1 cellular context compared by ENCODE assay signal in the genomic region with DNA sequence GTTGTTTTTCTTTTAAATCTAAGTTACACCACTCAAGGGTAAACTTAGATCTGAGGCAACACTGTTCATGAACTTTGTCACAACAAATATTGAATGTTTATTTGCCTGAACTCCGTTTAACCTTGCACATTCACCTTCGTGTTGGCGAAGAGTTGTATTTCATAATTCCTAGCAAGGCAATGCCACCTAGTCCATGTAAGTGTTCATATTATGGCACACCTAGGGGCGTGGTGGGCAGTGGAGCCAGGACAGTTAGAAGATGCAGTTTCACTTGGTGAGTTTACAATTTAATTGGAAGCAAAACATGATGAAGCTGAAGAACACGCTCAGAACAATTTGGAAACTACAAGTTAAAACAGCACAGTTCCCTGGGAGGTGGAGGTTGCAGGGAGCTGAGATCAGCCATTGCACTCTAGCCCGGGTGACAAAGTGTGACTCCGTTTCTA.
TF ChIP-seq lines count a peak whose summit lies in the region.

No MANE protein-coding gene starts in this region.

TF ChIP-seq in HepG2, 621 proteins besides CTCF, POLR2A, EP300 and RAD21 (continued from another document and continues in another):
- TF ChIP-seq ZNF331 (CRISPR knock-in tag; IDR thresholded peaks at IDR 0.05) = peak; percentile 80; the same call in 1 of the 2 replicates
- TF ChIP-seq, protein P1, sequence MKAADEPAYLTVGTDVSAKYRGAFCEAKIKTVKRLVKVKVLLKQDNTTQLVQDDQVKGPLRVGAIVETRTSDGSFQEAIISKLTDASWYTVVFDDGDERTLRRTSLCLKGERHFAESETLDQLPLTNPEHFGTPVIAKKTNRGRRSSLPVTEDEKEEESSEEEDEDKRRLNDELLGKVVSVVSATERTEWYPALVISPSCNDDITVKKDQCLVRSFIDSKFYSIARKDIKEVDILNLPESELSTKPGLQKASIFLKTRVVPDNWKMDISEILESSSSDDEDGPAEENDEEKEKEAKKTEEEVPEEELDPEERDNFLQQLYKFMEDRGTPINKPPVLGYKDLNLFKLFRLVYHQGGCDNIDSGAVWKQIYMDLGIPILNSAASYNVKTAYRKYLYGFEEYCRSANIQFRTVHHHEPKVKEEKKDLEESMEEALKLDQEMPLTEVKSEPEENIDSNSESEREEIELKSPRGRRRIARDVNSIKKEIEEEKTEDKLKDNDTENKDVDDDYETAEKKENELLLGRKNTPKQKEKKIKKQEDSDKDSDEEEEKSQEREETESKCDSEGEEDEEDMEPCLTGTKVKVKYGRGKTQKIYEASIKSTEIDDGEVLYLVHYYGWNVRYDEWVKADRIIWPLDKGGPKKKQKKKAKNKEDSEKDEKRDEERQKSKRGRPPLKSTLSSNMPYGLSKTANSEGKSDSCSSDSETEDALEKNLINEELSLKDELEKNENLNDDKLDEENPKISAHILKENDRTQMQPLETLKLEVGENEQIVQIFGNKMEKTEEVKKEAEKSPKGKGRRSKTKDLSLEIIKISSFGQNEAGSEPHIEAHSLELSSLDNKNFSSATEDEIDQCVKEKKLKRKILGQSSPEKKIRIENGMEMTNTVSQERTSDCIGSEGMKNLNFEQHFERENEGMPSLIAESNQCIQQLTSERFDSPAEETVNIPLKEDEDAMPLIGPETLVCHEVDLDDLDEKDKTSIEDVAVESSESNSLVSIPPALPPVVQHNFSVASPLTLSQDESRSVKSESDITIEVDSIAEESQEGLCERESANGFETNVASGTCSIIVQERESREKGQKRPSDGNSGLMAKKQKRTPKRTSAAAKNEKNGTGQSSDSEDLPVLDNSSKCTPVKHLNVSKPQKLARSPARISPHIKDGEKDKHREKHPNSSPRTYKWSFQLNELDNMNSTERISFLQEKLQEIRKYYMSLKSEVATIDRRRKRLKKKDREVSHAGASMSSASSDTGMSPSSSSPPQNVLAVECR (CRISPR knock-in tag; IDR thresholded peaks at IDR 0.05; ENCODE audit: borderline replicate concordance) = peak; percentile 63; the same call in 1 of the 2 replicates
- no peak for TF ChIP-seq SP140L (CRISPR knock-in tag; IDR thresholded peaks at IDR 0.05; ENCODE audit: borderline replicate concordance)
- TF ChIP-seq, protein P2, sequence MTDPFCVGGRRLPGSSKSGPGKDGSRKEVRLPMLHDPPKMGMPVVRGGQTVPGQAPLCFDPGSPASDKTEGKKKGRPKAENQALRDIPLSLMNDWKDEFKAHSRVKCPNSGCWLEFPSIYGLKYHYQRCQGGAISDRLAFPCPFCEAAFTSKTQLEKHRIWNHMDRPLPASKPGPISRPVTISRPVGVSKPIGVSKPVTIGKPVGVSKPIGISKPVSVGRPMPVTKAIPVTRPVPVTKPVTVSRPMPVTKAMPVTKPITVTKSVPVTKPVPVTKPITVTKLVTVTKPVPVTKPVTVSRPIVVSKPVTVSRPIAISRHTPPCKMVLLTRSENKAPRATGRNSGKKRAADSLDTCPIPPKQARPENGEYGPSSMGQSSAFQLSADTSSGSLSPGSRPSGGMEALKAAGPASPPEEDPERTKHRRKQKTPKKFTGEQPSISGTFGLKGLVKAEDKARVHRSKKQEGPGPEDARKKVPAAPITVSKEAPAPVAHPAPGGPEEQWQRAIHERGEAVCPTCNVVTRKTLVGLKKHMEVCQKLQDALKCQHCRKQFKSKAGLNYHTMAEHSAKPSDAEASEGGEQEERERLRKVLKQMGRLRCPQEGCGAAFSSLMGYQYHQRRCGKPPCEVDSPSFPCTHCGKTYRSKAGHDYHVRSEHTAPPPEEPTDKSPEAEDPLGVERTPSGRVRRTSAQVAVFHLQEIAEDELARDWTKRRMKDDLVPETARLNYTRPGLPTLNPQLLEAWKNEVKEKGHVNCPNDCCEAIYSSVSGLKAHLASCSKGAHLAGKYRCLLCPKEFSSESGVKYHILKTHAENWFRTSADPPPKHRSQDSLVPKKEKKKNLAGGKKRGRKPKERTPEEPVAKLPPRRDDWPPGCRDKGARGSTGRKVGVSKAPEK (CRISPR knock-in tag; IDR thresholded peaks at IDR 0.05; ENCODE audit: borderline replicate concordance) = peak; percentile 65; the same call in 1 of the 2 replicates
- peak; percentile 87 for TF ChIP-seq ZNF614 (CRISPR knock-in tag; IDR thresholded peaks at IDR 0.05; ENCODE audit: borderline replicate concordance)
- peak; percentile 96 for TF ChIP-seq CEBPG (CRISPR knock-in tag; IDR thresholded peaks at IDR 0.05)
- 0 out of 2 replicates have a peak, but pooled peaks have one; percentile 52 for TF ChIP-seq TRIM24 (CRISPR knock-in tag; IDR thresholded peaks at IDR 0.05)
- TF ChIP-seq, protein P3, sequence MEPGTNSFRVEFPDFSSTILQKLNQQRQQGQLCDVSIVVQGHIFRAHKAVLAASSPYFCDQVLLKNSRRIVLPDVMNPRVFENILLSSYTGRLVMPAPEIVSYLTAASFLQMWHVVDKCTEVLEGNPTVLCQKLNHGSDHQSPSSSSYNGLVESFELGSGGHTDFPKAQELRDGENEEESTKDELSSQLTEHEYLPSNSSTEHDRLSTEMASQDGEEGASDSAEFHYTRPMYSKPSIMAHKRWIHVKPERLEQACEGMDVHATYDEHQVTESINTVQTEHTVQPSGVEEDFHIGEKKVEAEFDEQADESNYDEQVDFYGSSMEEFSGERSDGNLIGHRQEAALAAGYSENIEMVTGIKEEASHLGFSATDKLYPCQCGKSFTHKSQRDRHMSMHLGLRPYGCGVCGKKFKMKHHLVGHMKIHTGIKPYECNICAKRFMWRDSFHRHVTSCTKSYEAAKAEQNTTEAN (CRISPR knock-in tag; conservative IDR thresholded peaks at IDR 0.05) = peak; percentile 92
- no peak for TF ChIP-seq NFYB (CRISPR knock-in tag; IDR thresholded peaks at IDR 0.05)
- TF ChIP-seq DR1 (CRISPR knock-in tag; IDR thresholded peaks at IDR 0.05) = no peak
- TF ChIP-seq, protein P4, sequence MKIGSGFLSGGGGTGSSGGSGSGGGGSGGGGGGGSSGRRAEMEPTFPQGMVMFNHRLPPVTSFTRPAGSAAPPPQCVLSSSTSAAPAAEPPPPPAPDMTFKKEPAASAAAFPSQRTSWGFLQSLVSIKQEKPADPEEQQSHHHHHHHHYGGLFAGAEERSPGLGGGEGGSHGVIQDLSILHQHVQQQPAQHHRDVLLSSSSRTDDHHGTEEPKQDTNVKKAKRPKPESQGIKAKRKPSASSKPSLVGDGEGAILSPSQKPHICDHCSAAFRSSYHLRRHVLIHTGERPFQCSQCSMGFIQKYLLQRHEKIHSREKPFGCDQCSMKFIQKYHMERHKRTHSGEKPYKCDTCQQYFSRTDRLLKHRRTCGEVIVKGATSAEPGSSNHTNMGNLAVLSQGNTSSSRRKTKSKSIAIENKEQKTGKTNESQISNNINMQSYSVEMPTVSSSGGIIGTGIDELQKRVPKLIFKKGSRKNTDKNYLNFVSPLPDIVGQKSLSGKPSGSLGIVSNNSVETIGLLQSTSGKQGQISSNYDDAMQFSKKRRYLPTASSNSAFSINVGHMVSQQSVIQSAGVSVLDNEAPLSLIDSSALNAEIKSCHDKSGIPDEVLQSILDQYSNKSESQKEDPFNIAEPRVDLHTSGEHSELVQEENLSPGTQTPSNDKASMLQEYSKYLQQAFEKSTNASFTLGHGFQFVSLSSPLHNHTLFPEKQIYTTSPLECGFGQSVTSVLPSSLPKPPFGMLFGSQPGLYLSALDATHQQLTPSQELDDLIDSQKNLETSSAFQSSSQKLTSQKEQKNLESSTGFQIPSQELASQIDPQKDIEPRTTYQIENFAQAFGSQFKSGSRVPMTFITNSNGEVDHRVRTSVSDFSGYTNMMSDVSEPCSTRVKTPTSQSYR (CRISPR knock-in tag; IDR thresholded peaks at IDR 0.05; ENCODE audit: borderline replicate concordance) = peak; percentile 62; the same call in 1 of the 2 replicates
- no peak for TF ChIP-seq MAFF (IDR thresholded peaks at IDR 0.05; ENCODE audit: low read depth, low read length)
- no peak for TF ChIP-seq SRSF4 (IDR thresholded peaks at IDR 0.05; ENCODE audit: low read depth, low read length, poor library complexity, severe bottlenecking)
- TF ChIP-seq ZNF749 (CRISPR knock-in tag; IDR thresholded peaks at IDR 0.05; ENCODE audit: borderline replicate concordance) = no peak; the same call in 1 of the 2 replicates
- peak; percentile 99 for TF ChIP-seq SALL1 (CRISPR knock-in tag; IDR thresholded peaks at IDR 0.05)
- peak; percentile 97; the same call in 1 of the 2 replicates for TF ChIP-seq MIER3 (CRISPR knock-in tag; IDR thresholded peaks at IDR 0.05; ENCODE audit: borderline replicate concordance)
- no peak for TF ChIP-seq ZNF781 (CRISPR knock-in tag; IDR thresholded peaks at IDR 0.05; ENCODE audit: borderline replicate concordance, not compliant biosample characterization)
- no peak for TF ChIP-seq ZNF563 (CRISPR knock-in tag; IDR thresholded peaks at IDR 0.05)
- TF ChIP-seq RFXAP (CRISPR knock-in tag; IDR thresholded peaks at IDR 0.05; ENCODE audit: borderline replicate concordance) = 0 out of 2 replicates have a peak, but pooled peaks have one; percentile 48
- TF ChIP-seq CAMTA2 (CRISPR knock-in tag; IDR thresholded peaks at IDR 0.05; ENCODE audit: borderline replicate concordance) = no peak
- TF ChIP-seq KAT7 (CRISPR knock-in tag; IDR thresholded peaks at IDR 0.05; ENCODE audit: borderline replicate concordance) = no peak
- peak; percentile 80 for TF ChIP-seq PHF5A (CRISPR knock-in tag; IDR thresholded peaks at IDR 0.05; ENCODE audit: low read depth, unreplicated experiment)
- no peak for TF ChIP-seq ZBTB1 (CRISPR knock-in tag; IDR thresholded peaks at IDR 0.05; ENCODE audit: borderline replicate concordance)
- TF ChIP-seq, protein P5, sequence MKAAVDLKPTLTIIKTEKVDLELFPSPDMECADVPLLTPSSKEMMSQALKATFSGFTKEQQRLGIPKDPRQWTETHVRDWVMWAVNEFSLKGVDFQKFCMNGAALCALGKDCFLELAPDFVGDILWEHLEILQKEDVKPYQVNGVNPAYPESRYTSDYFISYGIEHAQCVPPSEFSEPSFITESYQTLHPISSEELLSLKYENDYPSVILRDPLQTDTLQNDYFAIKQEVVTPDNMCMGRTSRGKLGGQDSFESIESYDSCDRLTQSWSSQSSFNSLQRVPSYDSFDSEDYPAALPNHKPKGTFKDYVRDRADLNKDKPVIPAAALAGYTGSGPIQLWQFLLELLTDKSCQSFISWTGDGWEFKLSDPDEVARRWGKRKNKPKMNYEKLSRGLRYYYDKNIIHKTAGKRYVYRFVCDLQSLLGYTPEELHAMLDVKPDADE (CRISPR knock-in tag; IDR thresholded peaks at IDR 0.05) = no peak
- TF ChIP-seq, protein P6, sequence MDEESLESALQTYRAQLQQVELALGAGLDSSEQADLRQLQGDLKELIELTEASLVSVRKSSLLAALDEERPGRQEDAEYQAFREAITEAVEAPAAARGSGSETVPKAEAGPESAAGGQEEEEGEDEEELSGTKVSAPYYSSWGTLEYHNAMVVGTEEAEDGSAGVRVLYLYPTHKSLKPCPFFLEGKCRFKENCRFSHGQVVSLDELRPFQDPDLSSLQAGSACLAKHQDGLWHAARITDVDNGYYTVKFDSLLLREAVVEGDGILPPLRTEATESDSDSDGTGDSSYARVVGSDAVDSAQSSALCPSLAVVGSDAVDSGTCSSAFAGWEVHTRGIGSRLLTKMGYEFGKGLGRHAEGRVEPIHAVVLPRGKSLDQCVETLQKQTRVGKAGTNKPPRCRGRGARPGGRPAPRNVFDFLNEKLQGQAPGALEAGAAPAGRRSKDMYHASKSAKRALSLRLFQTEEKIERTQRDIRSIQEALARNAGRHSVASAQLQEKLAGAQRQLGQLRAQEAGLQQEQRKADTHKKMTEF (CRISPR knock-in tag; IDR thresholded peaks at IDR 0.05) = peak; percentile 87
- TF ChIP-seq FLYWCH1 (CRISPR knock-in tag; IDR thresholded peaks at IDR 0.05) = no peak
- TF ChIP-seq DMAP1 (CRISPR knock-in tag; IDR thresholded peaks at IDR 0.05) = 0 out of 2 replicates have a peak, but pooled peaks have one; percentile 38
- no peak for TF ChIP-seq SRF (IDR thresholded peaks at IDR 0.05; ENCODE audit: low read depth, low read length)
- no peak for TF ChIP-seq ZIK1 (CRISPR knock-in tag; IDR thresholded peaks at IDR 0.05; ENCODE audit: borderline replicate concordance, low read depth)
- TF ChIP-seq ZNF143 (CRISPR knock-in tag; IDR thresholded peaks at IDR 0.05) = no peak
- TF ChIP-seq ZNF772 (CRISPR knock-in tag; IDR thresholded peaks at IDR 0.05) = 0 out of 2 replicates have a peak, but pooled peaks have one; percentile 44
- no peak for TF ChIP-seq ZNF619 (CRISPR knock-in tag; IDR thresholded peaks at IDR 0.05)
- TF ChIP-seq ZNF292 (CRISPR knock-in tag; IDR thresholded peaks at IDR 0.05; ENCODE audit: borderline replicate concordance, low read depth) = peak; percentile 55; the same call in 1 of the 2 replicates
- TF ChIP-seq RBM39 (IDR thresholded peaks at IDR 0.05; ENCODE audit: low read depth, low read length, poor library complexity, severe bottlenecking) = no peak
- no peak for TF ChIP-seq ZNF251 (CRISPR knock-in tag; IDR thresholded peaks at IDR 0.05)
- peak; percentile 99 for TF ChIP-seq MIXL1 (CRISPR knock-in tag; IDR thresholded peaks at IDR 0.05)
- no peak for TF ChIP-seq NFKB2 (CRISPR knock-in tag; IDR thresholded peaks at IDR 0.05; ENCODE audit: borderline replicate concordance)
- no peak for TF ChIP-seq ZNF83 (CRISPR knock-in tag; IDR thresholded peaks at IDR 0.05; ENCODE audit: borderline replicate concordance)
- peak; percentile 96 for TF ChIP-seq KDM6A (CRISPR knock-in tag; IDR thresholded peaks at IDR 0.05; ENCODE audit: low read depth)
- no peak for TF ChIP-seq ZNF101 (CRISPR knock-in tag; IDR thresholded peaks at IDR 0.05; ENCODE audit: borderline replicate concordance, low read depth)
- TF ChIP-seq, protein P7, sequence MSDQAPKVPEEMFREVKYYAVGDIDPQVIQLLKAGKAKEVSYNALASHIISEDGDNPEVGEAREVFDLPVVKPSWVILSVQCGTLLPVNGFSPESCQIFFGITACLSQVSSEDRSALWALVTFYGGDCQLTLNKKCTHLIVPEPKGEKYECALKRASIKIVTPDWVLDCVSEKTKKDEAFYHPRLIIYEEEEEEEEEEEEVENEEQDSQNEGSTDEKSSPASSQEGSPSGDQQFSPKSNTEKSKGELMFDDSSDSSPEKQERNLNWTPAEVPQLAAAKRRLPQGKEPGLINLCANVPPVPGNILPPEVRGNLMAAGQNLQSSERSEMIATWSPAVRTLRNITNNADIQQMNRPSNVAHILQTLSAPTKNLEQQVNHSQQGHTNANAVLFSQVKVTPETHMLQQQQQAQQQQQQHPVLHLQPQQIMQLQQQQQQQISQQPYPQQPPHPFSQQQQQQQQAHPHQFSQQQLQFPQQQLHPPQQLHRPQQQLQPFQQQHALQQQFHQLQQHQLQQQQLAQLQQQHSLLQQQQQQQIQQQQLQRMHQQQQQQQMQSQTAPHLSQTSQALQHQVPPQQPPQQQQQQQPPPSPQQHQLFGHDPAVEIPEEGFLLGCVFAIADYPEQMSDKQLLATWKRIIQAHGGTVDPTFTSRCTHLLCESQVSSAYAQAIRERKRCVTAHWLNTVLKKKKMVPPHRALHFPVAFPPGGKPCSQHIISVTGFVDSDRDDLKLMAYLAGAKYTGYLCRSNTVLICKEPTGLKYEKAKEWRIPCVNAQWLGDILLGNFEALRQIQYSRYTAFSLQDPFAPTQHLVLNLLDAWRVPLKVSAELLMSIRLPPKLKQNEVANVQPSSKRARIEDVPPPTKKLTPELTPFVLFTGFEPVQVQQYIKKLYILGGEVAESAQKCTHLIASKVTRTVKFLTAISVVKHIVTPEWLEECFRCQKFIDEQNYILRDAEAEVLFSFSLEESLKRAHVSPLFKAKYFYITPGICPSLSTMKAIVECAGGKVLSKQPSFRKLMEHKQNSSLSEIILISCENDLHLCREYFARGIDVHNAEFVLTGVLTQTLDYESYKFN (CRISPR knock-in tag; conservative IDR thresholded peaks at IDR 0.05) = peak; percentile 99
- TF ChIP-seq ZNF7 (CRISPR knock-in tag; IDR thresholded peaks at IDR 0.05) = no peak
